11 cellular contexts compared by ENCODE assay signal in genomic region chr2:231541605-231542509, GRCh38. TPM values are rescaled to one million over a fixed set of nuclear protein-coding genes. Genes with fewer than 3 reads are reported as not detected.
DNase-seq lines count a peak whose midpoint lies in the region; ATAC-seq and TF ChIP-seq lines count a peak whose summit lies in the region.
"Had no signal": no experiment of that assay in that cellular context is flagged by ENCODE, and none has a peak within 500 bp of the region (broad histone marks: within the 10 kb centered on the region; RNA-seq: fewer than 3 reads in every experiment).

No MANE protein-coding gene starts in this region.

- ATAC-seq in foreskin keratinocyte, result no peak
- no peak for ATAC-seq in HG03378 (IDR thresholded peaks at IDR 0.05; ENCODE audit: unreplicated experiment)
- ATAC-seq in GM21381 (IDR thresholded peaks at IDR 0.05; ENCODE audit: unreplicated experiment), result no peak
- ATAC-seq in GM18909 (IDR thresholded peaks at IDR 0.05; ENCODE audit: poor library complexity, unreplicated experiment), result no peak
- ATAC-seq: activated T-cell treated with anti-CD3 and anti-CD28 coated beads, Interleukin-2, amount 50 U/mL, for 72 hours; naive thymus-derived CD8-positive, alpha-beta T cell had no signal

- H3K27ac ChIP-seq in OCI-LY3 (ENCODE audit: low read length), result no peak overlapping the region
- H3K27ac ChIP-seq in foreskin keratinocyte, result no peak overlapping the region

- no peaks in the 10 kb centered on the region for H3K79me2 ChIP-seq in OCI-LY3 (ENCODE audit: low read length)

- no peak overlapping the region for H3K9ac ChIP-seq in OCI-LY3 (ENCODE audit: low read length)

- H3K27me3 ChIP-seq in OCI-LY3 (ENCODE audit: low read depth, low read length) (no peaks in the 10 kb centered on the region), foreskin keratinocyte (peaks cover 8% of the 10 kb centered on the region)

- no peak overlapping the region for H3K4me2 ChIP-seq in OCI-LY3 (ENCODE audit: low read length)

- TF ChIP-seq CTCF in OCI-LY3 (IDR thresholded peaks at IDR 0.05; ENCODE audit: low read depth, low read length), result peak; percentile 19; the same call in 1 of the 2 replicates
- peak; percentile 31 for TF ChIP-seq CTCF in foreskin keratinocyte (conservative IDR thresholded peaks at IDR 0.05)

- H3K4me1 ChIP-seq in OCI-LY3 (ENCODE audit: low read length) (peaks cover 10% of the 10 kb centered on the region), foreskin keratinocyte (no peaks in the 10 kb centered on the region)

- no peak overlapping the region for H2AFZ ChIP-seq in OCI-LY3 (ENCODE audit: low read depth, low read length)

- no peaks in the 10 kb centered on the region for H3K36me3 ChIP-seq in OCI-LY3 (replicated peaks; ENCODE audit: low read depth, low read length)

- no peaks in the 10 kb centered on the region for H3K9me3 ChIP-seq in OCI-LY3 (ENCODE audit: insufficient read depth, low read length)

- peak; percentile 53 for DNase-seq in activated CD4-positive, alpha-beta T cell treated with anti-CD3 and anti-CD28 coated beads for 48 hours
- no peak for DNase-seq in activated CD4-positive, alpha-beta T cell treated with anti-CD3 and anti-CD28 coated beads, Interleukin-2, amount 50 U/mL, for 4 hours
- DNase-seq in foreskin keratinocyte (no peak), superior temporal gyrus (ENCODE audit: extremely low spot score) (peak; percentile 18)
- DNase-seq: CD4-positive, alpha-beta memory T cell; naive thymus-derived CD8-positive, alpha-beta T cell had no signal

- no peaks in the 10 kb centered on the region for H4K20me1 ChIP-seq in OCI-LY3 (ENCODE audit: insufficient read depth, low read length)

- no peak overlapping the region for H3K4me3 ChIP-seq in OCI-LY3 (ENCODE audit: low read length)

RNA-seq across cellular contexts. Expression of gene NMUR1, which starts 11.6 kb away (rescaled TPM):
- total RNA-seq in foreskin keratinocyte, result not detected in 2 replicates
- not detected in 2 replicates for polyA plus RNA-seq in foreskin keratinocyte
- total RNA-seq: CD4-positive, alpha-beta memory T cell had no signal

RNA-seq across cellular contexts. Expression of gene TEX44, which starts 50.8 kb away (rescaled TPM):
- total RNA-seq in foreskin keratinocyte, result not detected in 2 replicates
- not detected in 2 replicates for polyA plus RNA-seq in foreskin keratinocyte
- total RNA-seq: activated T-cell treated with anti-CD3 and anti-CD28 coated beads, Interleukin-2, amount 50 U/mL, for 72 hours; CD4-positive, alpha-beta memory T cell; naive thymus-derived CD8-positive, alpha-beta T cell had no signal
- polyA plus RNA-seq: CD4-positive, alpha-beta memory T cell; naive thymus-derived CD8-positive, alpha-beta T cell had no signal

Comparison
In these comparisons a context has a peak if more than half of its experiments do, and no peak if none do; other contexts are left out.
1. DNase-seq: peak in activated CD4-positive, alpha-beta T cell treated with anti-CD3 and anti-CD28 coated beads for 48 hours (single experiment) and superior temporal gyrus (single experiment); none in activated CD4-positive, alpha-beta T cell treated with anti-CD3 and anti-CD28 coated beads, Interleukin-2, amount 50 U/mL, for 4 hours (0 of 2) and foreskin keratinocyte (0 of 2).